Comparison of ENCODE assay signal across 16 cellular contexts in genomic region chr12:25986169-25986568, GRCh38.
"Had no signal": no experiment of that assay in that cellular context is flagged by ENCODE, and none has a peak within 500 bp of the region (broad histone marks: within the 10 kb centered on the region; RNA-seq: fewer than 3 reads in every experiment).

No MANE protein-coding gene starts in this region.

- H3K27ac ChIP-seq: colonic mucosa, neutrophil, right lobe of liver had no signal

- H3K27me3 ChIP-seq: ascending aorta, colonic mucosa, neutrophil, right lobe of liver had no signal

- H3K9me3 ChIP-seq: ascending aorta, colonic mucosa, neutrophil, right lobe of liver had no signal

- H3K4me1 ChIP-seq: colonic mucosa, right lobe of liver had no signal

- ATAC-seq: activated CD8-positive, alpha-beta T cell treated with anti-CD3 and anti-CD28 coated beads, Interleukin-2, amount 10 ng/mL, durations not matched to agents 7 days and 5 days; naive thymus-derived CD4-positive, alpha-beta T cell; right lobe of liver had no signal

- H3K4me3 Mint-ChIP-seq: activated CD8-positive, alpha-beta T cell treated with anti-CD3 and anti-CD28 coated beads, Interleukin-2, amount 10 ng/mL, durations not matched to agents 7 days and 5 days; activated T-helper 1 cell treated with anti-CD3 and anti-CD28 coated beads, Interleukin-12 subunit alpha, Interleukin-12 subunit beta, Interleukin-2, Interleukin-4 antibody, amounts not matched to agents 30 ng/mL and 10 ng/mL and 1 ng/mL, durations not matched to agents 14 hours and 24 hours and 36 hours; naive thymus-derived CD4-positive, alpha-beta T cell; T-helper 2 cell treated with Interferon-gamma antibody and Interleukin-4, amounts not matched to agents 5 μg/mL and 100 μg/mL, for 36 hours had no signal

- H3K36me3 ChIP-seq: ascending aorta, colonic mucosa, neutrophil, right lobe of liver had no signal

- H3K4me3 ChIP-seq: ascending aorta, colonic mucosa, lung, right lobe of liver had no signal

- H3K36me3 Mint-ChIP-seq: naive thymus-derived CD4-positive, alpha-beta T cell had no signal

- DNase-seq: activated CD4-positive, alpha-beta T cell treated with anti-CD3 and anti-CD28 coated beads for 48 hours; activated CD8-positive, alpha-beta T cell treated with anti-CD3 and anti-CD28 coated beads, Interleukin-2, amount 10 ng/mL, durations not matched to agents 7 days and 5 days; activated naive CD4-positive, alpha-beta T cell; colonic mucosa; effector CD4-positive, alpha-beta T cell; midbrain; naive thymus-derived CD4-positive, alpha-beta T cell; posterior cingulate gyrus; right lobe of liver; stimulated activated CD4-positive, alpha-beta T cell treated with anti-CD3 and anti-CD28 coated beads, Interleukin-2, amount 100 ng/mL, for 24 hours; stimulated activated naive CD4-positive, alpha-beta T cell had no signal

- H3K9me3 Mint-ChIP-seq: activated T-helper 1 cell treated with anti-CD3 and anti-CD28 coated beads, Interleukin-12 subunit alpha, Interleukin-12 subunit beta, Interleukin-2, Interleukin-4 antibody, amounts not matched to agents 30 ng/mL and 10 ng/mL and 1 ng/mL, durations not matched to agents 14 hours and 24 hours and 36 hours; naive thymus-derived CD4-positive, alpha-beta T cell; T-helper 2 cell treated with Interferon-gamma antibody and Interleukin-4, amounts not matched to agents 5 μg/mL and 100 μg/mL, for 36 hours had no signal

- H3K27ac Mint-ChIP-seq: activated CD8-positive, alpha-beta T cell treated with anti-CD3 and anti-CD28 coated beads, Interleukin-2, amount 10 ng/mL, durations not matched to agents 7 days and 5 days; activated T-helper 1 cell treated with anti-CD3 and anti-CD28 coated beads, Interleukin-12 subunit alpha, Interleukin-12 subunit beta, Interleukin-2, Interleukin-4 antibody, amounts not matched to agents 30 ng/mL and 10 ng/mL and 1 ng/mL, durations not matched to agents 14 hours and 24 hours and 36 hours; T-helper 2 cell treated with Interferon-gamma antibody and Interleukin-4, amounts not matched to agents 5 μg/mL and 100 μg/mL, for 36 hours had no signal
